12 cellular contexts compared by ENCODE assay signal in the genomic region with DNA sequence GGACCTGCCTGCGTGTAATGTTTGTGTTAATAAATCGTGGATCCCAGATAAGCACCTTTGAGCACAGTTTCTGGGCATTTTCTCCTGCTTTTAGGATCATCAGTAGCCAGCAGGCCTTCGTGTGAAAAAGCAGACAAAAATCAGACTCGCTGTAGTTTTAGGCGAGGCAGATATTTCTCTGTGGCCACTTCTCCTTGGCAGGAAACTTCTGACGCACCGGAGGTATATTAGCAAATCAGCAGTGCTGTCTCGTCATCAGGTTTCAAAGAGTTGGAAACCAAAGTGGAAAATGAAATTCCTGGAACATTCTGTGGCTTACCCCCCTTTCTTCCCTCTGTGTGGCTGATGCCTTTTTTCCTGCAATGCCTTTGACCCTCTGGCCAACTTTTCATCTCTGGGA.
DNase-seq lines count a peak whose midpoint lies in the region; ATAC-seq and TF ChIP-seq lines count a peak whose summit lies in the region.
"Had no signal": no experiment of that assay in that cellular context is flagged by ENCODE, and none has a peak within 500 bp of the region (broad histone marks: within the 10 kb centered on the region; RNA-seq: fewer than 3 reads in every experiment).

No MANE protein-coding gene starts in this region.

- TF ChIP-seq POLR2A in uterus (IDR thresholded peaks at IDR 0.05) = no peak

- intact Hi-C loops in left ventricle myocardium inferior (cut with micrococcal nuclease) (no loop called here), left cardiac atrium (cut with DNase I) (loop anchor here in 1 of 2 donors (5.0 kb wide), 1 partner anchor 88 kb away; no protein-coding TSS in a partner anchor), uterus (cut with DNase I; ENCODE audit: low total_unique reads) (no loop called here)

- H3K4me1 ChIP-seq in left ventricle myocardium inferior (peaks cover 98% of the 10 kb centered on the region), uterus (peaks cover 22 to 25% of the 10 kb centered on the region in 2 donors)

- H3K27ac ChIP-seq in left ventricle myocardium inferior (replicated peaks) (peak overlapping the region; percentile 88), uterus (peak overlapping the region; percentile 78 to 91)

- DNase-seq in left ventricle myocardium inferior (no peak), left cardiac atrium (no peak), dermis microvascular lymphatic vessel endothelial cell (ENCODE audit: low read depth in 2 of 2) (peak; percentile 46 to 67), omental fat pad (ENCODE audit: low spot score) (no peak), uterus (peak; percentile 61 to 75), RKO (ENCODE audit: low spot score) (no peak)
- DNase-seq: ACHN, anterior cingulate cortex, NCI-H2171 treated with DMSO at 0.1 percent for 48 hours, upper lobe of left lung had no signal

- ATAC-seq in left cardiac atrium = no peak
- peak; percentile 54 for ATAC-seq in omental fat pad (ENCODE audit: low FRiP score)
- ATAC-seq in HG03025 (IDR thresholded peaks at IDR 0.05; ENCODE audit: low FRiP score, unreplicated experiment) = no peak
- no peak for ATAC-seq in HG02798 (IDR thresholded peaks at IDR 0.05; ENCODE audit: poor library complexity, unreplicated experiment)

- no peak overlapping the region for H3K4me3 ChIP-seq in left ventricle myocardium inferior
- H3K4me3 ChIP-seq in uterus = no peak overlapping the region
- H3K4me3 ChIP-seq: upper lobe of left lung had no signal

- no peaks in the 10 kb centered on the region for H3K27me3 ChIP-seq in left ventricle myocardium inferior (ENCODE audit: low read depth)
- H3K27me3 ChIP-seq in uterus = no peaks in the 10 kb centered on the region
- H3K27me3 ChIP-seq: upper lobe of left lung had no signal

- H3K36me3 ChIP-seq in left ventricle myocardium inferior = no peaks in the 10 kb centered on the region
- no peaks in the 10 kb centered on the region for H3K36me3 ChIP-seq in uterus
- H3K36me3 ChIP-seq: upper lobe of left lung had no signal

- H3K9me3 ChIP-seq in left ventricle myocardium inferior (replicated peaks) (no peaks in the 10 kb centered on the region), uterus (no peaks in the 10 kb centered on the region)
- H3K9me3 ChIP-seq: upper lobe of left lung had no signal

- TF ChIP-seq CTCF in left ventricle myocardium inferior (IDR thresholded peaks at IDR 0.05; ENCODE audit: borderline replicate concordance) = no peak
- no peak for TF ChIP-seq CTCF in omental fat pad (IDR thresholded peaks at IDR 0.05)
- no peak for TF ChIP-seq CTCF in uterus (IDR thresholded peaks at IDR 0.05)

Comparison
In these comparisons a context has a peak if more than half of its experiments do, and no peak if none do; other contexts are left out.
1. DNase-seq: peak in dermis microvascular lymphatic vessel endothelial cell (2 of 2) and uterus (2 of 2); none in left ventricle myocardium inferior (single experiment), left cardiac atrium (single experiment), omental fat pad (single experiment) and RKO (single experiment).